In genomic region chr6:122284848-122285247, GRCh38 we compare ENCODE assay signal across 23 cellular contexts.
"Had no signal": no experiment of that assay in that cellular context is flagged by ENCODE, and none has a peak within 500 bp of the region (broad histone marks: within the 10 kb centered on the region; RNA-seq: fewer than 3 reads in every experiment).

No MANE protein-coding gene starts in this region.

- H3K4me1 ChIP-seq: sigmoid colon, spleen, suprapubic skin, tibial artery, upper lobe of right lung had no signal

- H3K27me3 Mint-ChIP-seq: progenitor cell of endocrine pancreas; stimulated activated naive CD8-positive, alpha-beta T cell treated with anti-CD3 and anti-CD28 coated beads, Interleukin-15, Interleukin-2, amounts not matched to agents 100 ng/mL and 50 ng/mL, for 24 hours had no signal

- H3K27me3 ChIP-seq: hepatocyte, ovary, sigmoid colon, spleen, suprapubic skin, tibial artery, upper lobe of right lung had no signal

- H3K27ac ChIP-seq: hepatocyte, ovary, sigmoid colon, spleen, thoracic aorta, tibial artery, upper lobe of right lung had no signal

- H3K4me1 Mint-ChIP-seq: naive B cell; natural killer cell; stimulated activated effector memory CD8-positive, alpha-beta T cell treated with anti-CD3 and anti-CD28 coated beads, Interleukin-12 subunit alpha, Interleukin-12 subunit beta, amount 100 ng/mL, for 72 hours had no signal

- H3K4me3 ChIP-seq: hepatocyte, lung, ovary, sigmoid colon, spleen, suprapubic skin, thoracic aorta, tibial artery, upper lobe of right lung had no signal

- DNase-seq: islet precursor cell; mesendoderm; naive B cell; natural killer cell; ovary; right cardiac atrium; sigmoid colon; small intestine; spleen; stimulated activated CD4-positive, alpha-beta T cell treated with anti-CD3 and anti-CD28 coated beads, Interleukin-4, amount 100 ng/mL, for 24 hours; stimulated activated naive CD4-positive, alpha-beta T cell; trophoblast cell; upper lobe of right lung had no signal

- H3K27ac Mint-ChIP-seq: mesothelial cell of epicardium; naive B cell; natural killer cell; progenitor cell of endocrine pancreas; stimulated activated effector memory CD8-positive, alpha-beta T cell treated with anti-CD3 and anti-CD28 coated beads, Interleukin-12 subunit alpha, Interleukin-12 subunit beta, amount 100 ng/mL, for 72 hours; stimulated activated naive CD8-positive, alpha-beta T cell treated with anti-CD3 and anti-CD28 coated beads, Interleukin-15, Interleukin-2, amounts not matched to agents 100 ng/mL and 50 ng/mL, for 24 hours had no signal

- ATAC-seq: left lobe of liver; natural killer cell; stimulated activated effector memory CD8-positive, alpha-beta T cell treated with anti-CD3 and anti-CD28 coated beads, Interleukin-12 subunit alpha, Interleukin-12 subunit beta, amount 100 ng/mL, for 72 hours; upper lobe of right lung had no signal

- H3K36me3 Mint-ChIP-seq: mesothelial cell of epicardium; naive B cell; natural killer cell; stimulated activated effector memory CD8-positive, alpha-beta T cell treated with anti-CD3 and anti-CD28 coated beads, Interleukin-12 subunit alpha, Interleukin-12 subunit beta, amount 100 ng/mL, for 72 hours had no signal

- H3K4me3 Mint-ChIP-seq: mesothelial cell of epicardium; naive B cell; natural killer cell; stimulated activated effector memory CD8-positive, alpha-beta T cell treated with anti-CD3 and anti-CD28 coated beads, Interleukin-12 subunit alpha, Interleukin-12 subunit beta, amount 100 ng/mL, for 72 hours; stimulated activated naive CD8-positive, alpha-beta T cell treated with anti-CD3 and anti-CD28 coated beads, Interleukin-15, Interleukin-2, amounts not matched to agents 100 ng/mL and 50 ng/mL, for 24 hours had no signal

- H3K9me3 ChIP-seq: ovary, sigmoid colon, suprapubic skin, thoracic aorta, tibial artery, upper lobe of right lung had no signal

- H3K9me3 Mint-ChIP-seq: mesothelial cell of epicardium; stimulated activated effector memory CD8-positive, alpha-beta T cell treated with anti-CD3 and anti-CD28 coated beads, Interleukin-12 subunit alpha, Interleukin-12 subunit beta, amount 100 ng/mL, for 72 hours; stimulated activated naive CD8-positive, alpha-beta T cell treated with anti-CD3 and anti-CD28 coated beads, Interleukin-15, Interleukin-2, amounts not matched to agents 100 ng/mL and 50 ng/mL, for 24 hours had no signal

- H3K36me3 ChIP-seq: ovary, sigmoid colon, spleen, suprapubic skin, thoracic aorta, tibial artery, upper lobe of right lung had no signal
